ENCODE assay signal across 8 cellular contexts in genomic region chr16:15644306-15644961, GRCh38. TPM values are rescaled to one million over a fixed set of nuclear protein-coding genes. Genes with fewer than 3 reads are reported as not detected.
DNase-seq lines count a peak whose midpoint lies in the region; ATAC-seq and TF ChIP-seq lines count a peak whose summit lies in the region.

No MANE protein-coding gene starts in this region.

- H3K9me3 ChIP-seq in spleen: no peaks in the 10 kb centered on the region

- ATAC-seq in HG02642 (IDR thresholded peaks at IDR 0.05; ENCODE audit: poor library complexity, unreplicated experiment): no peak

- H3K27me3 ChIP-seq in spleen (replicated peaks in 1 of 7): no peaks in the 10 kb centered on the region

- H3K36me3 ChIP-seq in spleen: peaks cover 0 to 11% (median 0%) of the 10 kb centered on the region in 6 donors

- in situ Hi-C loops in G401 (cut with HindIII; ENCODE audit: low sequenced_read_pairs): no loop called here

- DNase-seq in NCI-H2107 treated with DMSO at 0.1 percent for 48 hours (lab: John Stamatoyannopoulos, UW; ENCODE audit: unreplicated experiment) (peak; percentile 44), NCI-H2107 (lab: John Stamatoyannopoulos, UW) (no peak), NCI-H524 treated with DMSO at 0.1 percent for 48 hours (lab: John Stamatoyannopoulos, UW) (peak; percentile 20), coronary artery (ENCODE audit: low spot score) (no peak), spleen (no peak), G401 (ENCODE audit: low spot score) (no peak), NCI-H2029 treated with DMSO at 0.1 percent for 48 hours (lab: John Stamatoyannopoulos, UW) (no peak)

- intact Hi-C loops in spleen (cut with DNase I; ENCODE audit: low total_unique reads): no loop called here

- H3K4me1 ChIP-seq in spleen: peaks cover 29 to 48% (median 41%) of the 10 kb centered on the region in 6 donors

- TF ChIP-seq POLR2A in spleen (IDR thresholded peaks at IDR 0.05): no peak

- peak overlapping the region; percentile 55 to 99 for H3K27ac ChIP-seq in coronary artery
- peak overlapping the region; percentile 95 to 100 (median 99) for H3K27ac ChIP-seq in spleen

- TF ChIP-seq CTCF in coronary artery (IDR thresholded peaks at IDR 0.05) (no peak), spleen (IDR thresholded peaks at IDR 0.05 in 8 of 11, conservative IDR thresholded peaks at IDR 0.05 in 3 of 11) (no peak)

- WGBS in spleen, 5 donors: 75 to 87% (median 80%) methylated on average over 9 of the region's 9 CpGs

- peak overlapping the region; percentile 95 for H3K4me3 ChIP-seq in coronary artery
- peak overlapping the region in 2 of 8 donors; percentile 84 to 92 for H3K4me3 ChIP-seq in spleen

RNA-seq across cellular contexts. Expression of gene MARF1, which starts 1.5 kb away (rescaled TPM):
- 100 to 1,000 TPM in 5 of 7 donors, 10 to 100 TPM in 2; 79.4 to 169 (median 134) TPM for total RNA-seq in spleen
- 10 to 100 TPM; 24.0 to 33.9 (median 33.8) TPM for polyA plus RNA-seq in spleen
- 4.4 and 12.5 TPM in 2 replicates for total RNA-seq in G401 (2014; rRNA removed; shearing (Covaris generic))

RNA-seq across cellular contexts. Expression of gene NDE1, which starts 5.6 kb away (rescaled TPM):
- 10 to 100 TPM; 52.6 to 69.6 (median 60.6) TPM for total RNA-seq in spleen
- polyA plus RNA-seq in spleen: 10 to 100 TPM in 2 of 3 donors, 1 to 10 TPM in 1; 8.7 to 20.0 (median 10.6) TPM
- 27.0 and 28.0 TPM in 2 replicates for total RNA-seq in G401 (2014; rRNA removed; shearing (Covaris generic))

Comparison
In these comparisons a context has a peak if more than half of its experiments do, and no peak if none do; other contexts are left out.
1. DNase-seq: peak in NCI-H2107 treated with DMSO at 0.1 percent for 48 hours (single experiment) and NCI-H524 treated with DMSO at 0.1 percent for 48 hours (single experiment); none in NCI-H2107 (single experiment), coronary artery (single experiment), spleen (single experiment), G401 (single experiment) and NCI-H2029 treated with DMSO at 0.1 percent for 48 hours (single experiment).